Comparison of ENCODE assay signal across 12 cellular contexts in the genomic region with DNA sequence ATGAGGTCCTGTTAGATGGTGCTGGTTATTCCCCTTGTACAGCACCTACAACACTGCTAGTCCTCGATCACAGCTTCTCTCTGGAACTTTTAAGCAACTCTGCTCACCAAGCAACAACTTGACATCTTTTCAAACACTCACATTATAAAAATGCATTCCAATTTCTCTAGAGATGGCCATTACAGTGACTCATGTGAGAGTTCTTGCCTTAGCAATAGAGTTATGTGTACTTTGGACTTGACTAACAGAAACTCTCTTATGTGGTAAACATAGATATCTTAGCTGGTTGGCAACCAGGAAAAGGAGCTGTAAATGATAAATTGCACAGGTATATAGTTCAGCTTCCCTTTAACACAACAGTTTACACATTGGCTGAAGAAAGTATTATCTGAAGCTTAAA.
DNase-seq lines count a peak whose midpoint lies in the region; ATAC-seq and TF ChIP-seq lines count a peak whose summit lies in the region.
"Had no signal": no experiment of that assay in that cellular context is flagged by ENCODE, and none has a peak within 500 bp of the region (broad histone marks: within the 10 kb centered on the region; RNA-seq: fewer than 3 reads in every experiment).

No MANE protein-coding gene starts in this region.

- H3K27ac ChIP-seq in caudate nucleus (ENCODE audit: low read depth, low read length): no peak overlapping the region
- H3K27ac ChIP-seq: neural progenitor cell had no signal

- no peaks in the 10 kb centered on the region for H3K27me3 Mint-ChIP-seq in activated CD8-positive, alpha-beta T cell treated with anti-CD3 and anti-CD28 coated beads, Interleukin-2, amount 10 ng/mL, durations not matched to agents 7 days and 5 days (ENCODE audit: low read depth)
- H3K27me3 Mint-ChIP-seq: activated B cell treated with CpG ODN at 0.5 μM for 24 hours; activated naive CD4-positive, alpha-beta T cell treated with anti-CD3 and anti-CD28 coated beads, Interleukin-2, amount 10 ng/mL, durations not matched to agents 7 days and 5 days had no signal

- H3K4me3 Mint-ChIP-seq in activated CD8-positive, alpha-beta T cell treated with anti-CD3 and anti-CD28 coated beads, Interleukin-2, amount 10 ng/mL, durations not matched to agents 7 days and 5 days: no peak overlapping the region
- H3K4me3 Mint-ChIP-seq: activated B cell treated with CpG ODN at 0.5 μM for 24 hours; activated naive CD4-positive, alpha-beta T cell treated with anti-CD3 and anti-CD28 coated beads, Interleukin-2, amount 10 ng/mL, durations not matched to agents 7 days and 5 days; neural progenitor cell had no signal

- CTCF ChIA-PET in activated CD8-positive, alpha-beta T cell treated with anti-CD3 and anti-CD28 coated beads, Interleukin-2, amount 10 ng/mL, durations not matched to agents 7 days and 5 days (lab: Charles Lee): no interaction called here

- no peak overlapping the region for H3K27ac Mint-ChIP-seq in activated CD8-positive, alpha-beta T cell treated with anti-CD3 and anti-CD28 coated beads, Interleukin-2, amount 10 ng/mL, durations not matched to agents 7 days and 5 days
- H3K27ac Mint-ChIP-seq: activated B cell treated with CpG ODN at 0.5 μM for 24 hours; activated naive CD4-positive, alpha-beta T cell treated with anti-CD3 and anti-CD28 coated beads, Interleukin-2, amount 10 ng/mL, durations not matched to agents 7 days and 5 days; neural progenitor cell had no signal

- H3K9me3 Mint-ChIP-seq in activated CD8-positive, alpha-beta T cell treated with anti-CD3 and anti-CD28 coated beads, Interleukin-2, amount 10 ng/mL, durations not matched to agents 7 days and 5 days (ENCODE audit: insufficient read depth): peaks cover 5% of the 10 kb centered on the region

- H3K4me1 Mint-ChIP-seq in activated CD8-positive, alpha-beta T cell treated with anti-CD3 and anti-CD28 coated beads, Interleukin-2, amount 10 ng/mL, durations not matched to agents 7 days and 5 days (ENCODE audit: low read depth): no peaks in the 10 kb centered on the region
- H3K4me1 Mint-ChIP-seq: activated B cell treated with CpG ODN at 0.5 μM for 24 hours; activated naive CD4-positive, alpha-beta T cell treated with anti-CD3 and anti-CD28 coated beads, Interleukin-2, amount 10 ng/mL, durations not matched to agents 7 days and 5 days; neural progenitor cell had no signal

- no peaks in the 10 kb centered on the region for H3K36me3 Mint-ChIP-seq in activated CD8-positive, alpha-beta T cell treated with anti-CD3 and anti-CD28 coated beads, Interleukin-2, amount 10 ng/mL, durations not matched to agents 7 days and 5 days (ENCODE audit: low read depth)
- H3K36me3 Mint-ChIP-seq: activated naive CD4-positive, alpha-beta T cell treated with anti-CD3 and anti-CD28 coated beads, Interleukin-2, amount 10 ng/mL, durations not matched to agents 7 days and 5 days; neural progenitor cell had no signal

- intact Hi-C loops in left ventricle myocardium superior (cut with micrococcal nuclease) (no loop called here), cardiac septum (cut with DNase I) (no loop called here)

- DNase-seq in left ventricle myocardium superior (no peak), cardiac septum (ENCODE audit: low spot score) (no peak), hepatic stellate cell (ENCODE audit: low spot score) (peak; percentile 42), NCI-H1436 treated with DMSO at 0.1 percent for 48 hours (lab: John Stamatoyannopoulos, UW) (no peak), caudate nucleus (lab: John Stamatoyannopoulos, UW) (no peak)
- no peak for DNase-seq in activated CD8-positive, alpha-beta T cell treated with anti-CD3 and anti-CD28 coated beads, Interleukin-2, amount 10 ng/mL, durations not matched to agents 7 days and 5 days
- DNase-seq: activated B cell treated with CpG ODN at 0.5 μM for 24 hours; activated naive CD4-positive, alpha-beta T cell treated with anti-CD3 and anti-CD28 coated beads, Interleukin-2, amount 10 ng/mL, durations not matched to agents 7 days and 5 days; head of caudate nucleus had no signal

- ATAC-seq in left ventricle myocardium superior: peak; percentile 11
- peak; percentile 93 for ATAC-seq in SK-N-SH treated with all-trans-retinoic acid at 6 μM for 48 hours
- no peak for ATAC-seq in activated CD8-positive, alpha-beta T cell treated with anti-CD3 and anti-CD28 coated beads, Interleukin-2, amount 10 ng/mL, durations not matched to agents 7 days and 5 days
- no peak for ATAC-seq in HG03095 (IDR thresholded peaks at IDR 0.05; ENCODE audit: unreplicated experiment)

- POLR2A ChIA-PET in activated CD8-positive, alpha-beta T cell treated with anti-CD3 and anti-CD28 coated beads, Interleukin-2, amount 10 ng/mL, durations not matched to agents 7 days and 5 days (lab: Charles Lee): no interaction called here

TF ChIP-seq in SK-N-SH treated with all-trans-retinoic acid at 6 μM for 48 hours, 23 proteins besides CTCF, POLR2A, EP300 and RAD21 (continues in another document):
- TF ChIP-seq RARB (CRISPR knock-in tag; IDR thresholded peaks at IDR 0.05) (no peak), ZFP3 (CRISPR knock-in tag; IDR thresholded peaks at IDR 0.05) (no peak), GLIS3 (CRISPR knock-in tag; IDR thresholded peaks at IDR 0.05) (no peak), SNAI2 (CRISPR knock-in tag; IDR thresholded peaks at IDR 0.05) (no peak), TSHZ2 (CRISPR knock-in tag; IDR thresholded peaks at IDR 0.05) (no peak), ESRRG (CRISPR knock-in tag; IDR thresholded peaks at IDR 0.05) (no peak), ZNF8 (CRISPR knock-in tag; IDR thresholded peaks at IDR 0.05) (no peak), ZNF565 (CRISPR knock-in tag; conservative IDR thresholded peaks at IDR 0.05; ENCODE audit: low read depth) (no peak), PATZ1 (CRISPR knock-in tag; IDR thresholded peaks at IDR 0.05; ENCODE audit: borderline replicate concordance) (no peak), CSRNP3 (CRISPR knock-in tag; IDR thresholded peaks at IDR 0.05) (no peak), ARNTL (CRISPR knock-in tag; IDR thresholded peaks at IDR 0.05; ENCODE audit: borderline replicate concordance, low read depth) (no peak), ZC3H10 (CRISPR knock-in tag; IDR thresholded peaks at IDR 0.05) (no peak), PPARA (CRISPR knock-in tag; IDR thresholded peaks at IDR 0.05; ENCODE audit: borderline replicate concordance) (no peak)

Comparison
In these comparisons a context has a peak if more than half of its experiments do, and no peak if none do; other contexts are left out.
1. ATAC-seq: peak in left ventricle myocardium superior (single experiment) and SK-N-SH treated with all-trans-retinoic acid at 6 μM for 48 hours (single experiment); none in activated CD8-positive, alpha-beta T cell treated with anti-CD3 and anti-CD28 coated beads, Interleukin-2, amount 10 ng/mL, durations not matched to agents 7 days and 5 days (single experiment) and HG03095 (single experiment).